ENCODE assay signal across 11 cellular contexts in genomic region chr6:150144294-150144868, GRCh38. TPM values are rescaled to one million over a fixed set of nuclear protein-coding genes. Genes with fewer than 3 reads are reported as not detected.
DNase-seq lines count a peak whose midpoint lies in the region; ATAC-seq and FAIRE-seq lines count a peak whose summit lies in the region.
"Had no signal": no experiment of that assay in that cellular context is flagged by ENCODE, and none has a peak within 500 bp of the region (broad histone marks: within the 10 kb centered on the region; RNA-seq: fewer than 3 reads in every experiment).

No MANE protein-coding gene starts in this region.

- no peaks in the 10 kb centered on the region for H3K9me3 Mint-ChIP-seq in activated T-cell treated with anti-CD3 and anti-CD28 coated beads, Interleukin-2, amount 50 U/mL, for 72 hours
- no peaks in the 10 kb centered on the region for H3K9me3 Mint-ChIP-seq in activated naive CD8-positive, alpha-beta T cell treated with anti-CD3 and anti-CD28 coated beads for 36 hours
- H3K9me3 Mint-ChIP-seq in stimulated activated naive B cell treated with anti-CD40 and anti-IgM and Interleukin-4, amounts not matched to agents 10 μg/mL and 1 μg/mL and 100 μg/mL, for 72 hours, result no peaks in the 10 kb centered on the region

- FAIRE-seq in islet of Langerhans (lab: Jason Lieb, UNC), result peak; percentile 47
- FAIRE-seq: TTC549 had no signal

- ATAC-seq in activated T-cell treated with anti-CD3 and anti-CD28 coated beads, Interleukin-2, amount 50 U/mL, for 72 hours (replicated peaks in 1 of 2), result no peak
- no peak for ATAC-seq in stimulated activated naive B cell treated with anti-CD40 and anti-IgM and Interleukin-4, amounts not matched to agents 10 μg/mL and 1 μg/mL and 100 μg/mL, for 72 hours (replicated peaks)
- no peak for ATAC-seq in HG03095 (IDR thresholded peaks at IDR 0.05; ENCODE audit: unreplicated experiment)

- DNase-seq in activated T-cell treated with anti-CD3 and anti-CD28 coated beads, Interleukin-2, amount 50 U/mL, for 72 hours, result no peak
- no peak for DNase-seq in activated T-cell treated with anti-CD3 and anti-CD28 coated beads, Interleukin-2, amount 50 U/mL, for 1 hour
- DNase-seq in activated naive CD8-positive, alpha-beta T cell treated with anti-CD3 and anti-CD28 coated beads for 36 hours, result no peak
- no peak for DNase-seq in stimulated activated naive B cell treated with anti-CD40 and anti-IgM and Interleukin-4, amounts not matched to agents 10 μg/mL and 1 μg/mL and 100 μg/mL, for 72 hours
- DNase-seq in D341Med (ENCODE audit: low spot score) (no peak), NCI-H1694 (lab: John Stamatoyannopoulos, UW) (no peak)
- DNase-seq: BE2C, NCI-H510A treated with DMSO at 0.1 percent for 48 hours had no signal

- no peak overlapping the region for H3K27ac Mint-ChIP-seq in activated T-cell treated with anti-CD3 and anti-CD28 coated beads, Interleukin-2, amount 50 U/mL, for 72 hours
- H3K27ac Mint-ChIP-seq in activated naive CD8-positive, alpha-beta T cell treated with anti-CD3 and anti-CD28 coated beads for 36 hours, result no peak overlapping the region
- H3K27ac Mint-ChIP-seq in stimulated activated naive B cell treated with anti-CD40 and anti-IgM and Interleukin-4, amounts not matched to agents 10 μg/mL and 1 μg/mL and 100 μg/mL, for 72 hours, result no peak overlapping the region

- H3K36me3 Mint-ChIP-seq in activated T-cell treated with anti-CD3 and anti-CD28 coated beads, Interleukin-2, amount 50 U/mL, for 72 hours (ENCODE audit: insufficient read depth in 2 of 2), result no peaks in the 10 kb centered on the region
- no peaks in the 10 kb centered on the region for H3K36me3 Mint-ChIP-seq in activated naive CD8-positive, alpha-beta T cell treated with anti-CD3 and anti-CD28 coated beads for 36 hours
- no peaks in the 10 kb centered on the region for H3K36me3 Mint-ChIP-seq in stimulated activated naive B cell treated with anti-CD40 and anti-IgM and Interleukin-4, amounts not matched to agents 10 μg/mL and 1 μg/mL and 100 μg/mL, for 72 hours

- peak overlapping the region; percentile 75 to 78 for H3K4me3 Mint-ChIP-seq in activated T-cell treated with anti-CD3 and anti-CD28 coated beads, Interleukin-2, amount 50 U/mL, for 72 hours
- H3K4me3 Mint-ChIP-seq in activated naive CD8-positive, alpha-beta T cell treated with anti-CD3 and anti-CD28 coated beads for 36 hours, result peak overlapping the region; percentile 18
- H3K4me3 Mint-ChIP-seq in stimulated activated naive B cell treated with anti-CD40 and anti-IgM and Interleukin-4, amounts not matched to agents 10 μg/mL and 1 μg/mL and 100 μg/mL, for 72 hours, result peak overlapping the region; percentile 67 to 77

- H3K27me3 Mint-ChIP-seq in activated T-cell treated with anti-CD3 and anti-CD28 coated beads, Interleukin-2, amount 50 U/mL, for 72 hours (ENCODE audit: low read depth), result peaks cover 87% of the 10 kb centered on the region
- peaks cover 74% of the 10 kb centered on the region for H3K27me3 Mint-ChIP-seq in activated naive CD8-positive, alpha-beta T cell treated with anti-CD3 and anti-CD28 coated beads for 36 hours
- peaks cover 27 to 61% of the 10 kb centered on the region in 2 donors for H3K27me3 Mint-ChIP-seq in stimulated activated naive B cell treated with anti-CD40 and anti-IgM and Interleukin-4, amounts not matched to agents 10 μg/mL and 1 μg/mL and 100 μg/mL, for 72 hours

- peaks cover 18% of the 10 kb centered on the region for H3K4me1 Mint-ChIP-seq in activated T-cell treated with anti-CD3 and anti-CD28 coated beads, Interleukin-2, amount 50 U/mL, for 72 hours (ENCODE audit: low read depth)
- peaks cover 10% of the 10 kb centered on the region for H3K4me1 Mint-ChIP-seq in activated naive CD8-positive, alpha-beta T cell treated with anti-CD3 and anti-CD28 coated beads for 36 hours
- peaks cover 20 to 37% of the 10 kb centered on the region in 2 donors for H3K4me1 Mint-ChIP-seq in stimulated activated naive B cell treated with anti-CD40 and anti-IgM and Interleukin-4, amounts not matched to agents 10 μg/mL and 1 μg/mL and 100 μg/mL, for 72 hours

RNA-seq across cellular contexts. Expression of gene PPP1R14C, which starts 1.5 kb away (rescaled TPM):
- total RNA-seq in activated T-cell treated with anti-CD3 and anti-CD28 coated beads, Interleukin-2, amount 50 U/mL, for 72 hours, result 1 to 10 TPM; 1.8 TPM
- under 1 TPM; 0.33 to 0.44 TPM for total RNA-seq in activated naive CD8-positive, alpha-beta T cell treated with anti-CD3 and anti-CD28 coated beads for 36 hours

Comparison
In these comparisons a context has a peak if more than half of its experiments do, and no peak if none do; other contexts are left out.
1. H3K4me3 Mint-ChIP-seq: peak in every context shown above with its lines; median percentile 76 in activated T-cell treated with anti-CD3 and anti-CD28 coated beads, Interleukin-2, amount 50 U/mL, for 72 hours; 72 in stimulated activated naive B cell treated with anti-CD40 and anti-IgM and Interleukin-4, amounts not matched to agents 10 μg/mL and 1 μg/mL and 100 μg/mL, for 72 hours; 18 in activated naive CD8-positive, alpha-beta T cell treated with anti-CD3 and anti-CD28 coated beads for 36 hours.